8 cellular contexts compared by ENCODE assay signal in genomic region chr19:54390942-54391577, GRCh38. TPM values are rescaled to one million over a fixed set of nuclear protein-coding genes. Genes with fewer than 3 reads are reported as not detected.
DNase-seq lines count a peak whose midpoint lies in the region; ATAC-seq and TF ChIP-seq lines count a peak whose summit lies in the region.

No MANE protein-coding gene starts in this region.

- no peaks in the 10 kb centered on the region for H3K36me3 ChIP-seq in tibial nerve

- no peak for TF ChIP-seq EP300 in tibial nerve (IDR thresholded peaks at IDR 0.05)

- H3K4me1 Mint-ChIP-seq in nephron progenitor cell, result peaks cover 13% of the 10 kb centered on the region

- 23 to 31% methylated on average over 7 of the region's 7 CpGs for WGBS in tibial nerve, 2 donors

- TF ChIP-seq CTCF in AG09309 (IDR thresholded peaks at IDR 0.05; ENCODE audit: control insufficient read depth, insufficient read depth, low read depth, low read length, missing control alignments), result peak; percentile 70
- peak; percentile 72 for TF ChIP-seq CTCF in nephron progenitor cell (IDR thresholded peaks at IDR 0.05)
- peak; percentile 60 to 79 (median 69) for TF ChIP-seq CTCF in tibial nerve (IDR thresholded peaks at IDR 0.05)

- peaks cover 0 to 38% of the 10 kb centered on the region in 2 donors for H3K27me3 ChIP-seq in tibial nerve

- peaks cover 0 to 10% (median 4%) of the 10 kb centered on the region in 4 donors for H3K4me1 ChIP-seq in tibial nerve

- no peak for TF ChIP-seq POLR2A in erythroblast (IDR thresholded peaks at IDR 0.05; ENCODE audit: low read length)
- TF ChIP-seq POLR2A in tibial nerve (IDR thresholded peaks at IDR 0.05), result no peak

- ATAC-seq in HG02870 (IDR thresholded peaks at IDR 0.05; ENCODE audit: unreplicated experiment), result no peak

- H3K27ac Mint-ChIP-seq in nephron progenitor cell, result no peak overlapping the region

- no peak overlapping the region for H3K27ac ChIP-seq in tibial nerve

- DNase-seq in AG09309 (ENCODE audit: low read depth), result peak; percentile 25
- DNase-seq in GM19240 (ENCODE audit: insufficient read length, low spot score), result peak; percentile 52
- DNase-seq in NCI-H748 treated with DMSO at 0.1 percent for 48 hours (lab: John Stamatoyannopoulos, UW), result peak; percentile 15
- peak; percentile 71 for DNase-seq in activated CD8-positive, alpha-beta memory T cell treated with anti-CD3 and anti-CD28 coated beads, Interleukin-2, amount 50 U/mL, for 4 hours
- DNase-seq in erythroblast (lab: John Stamatoyannopoulos, UW), result peak; percentile 51 to 72
- DNase-seq in nephron progenitor cell, result peak; percentile 76
- no peak for DNase-seq in tibial nerve (ENCODE audit: low spot score in 2 of 2)

- H3K27me3 Mint-ChIP-seq in nephron progenitor cell (ENCODE audit: low read depth, poor library complexity), result peaks cover 50% of the 10 kb centered on the region

- peaks cover 12% of the 10 kb centered on the region for H3K9me3 Mint-ChIP-seq in nephron progenitor cell

- H3K4me3 Mint-ChIP-seq in nephron progenitor cell, result no peak overlapping the region

- H3K4me3 ChIP-seq in AG09309 (ENCODE audit: control insufficient read depth, low read depth, low read length), result no peak overlapping the region
- no peak overlapping the region for H3K4me3 ChIP-seq in tibial nerve

- H3K9me3 ChIP-seq in tibial nerve, result no peaks in the 10 kb centered on the region

- no peaks in the 10 kb centered on the region for H3K36me3 Mint-ChIP-seq in nephron progenitor cell (ENCODE audit: low read depth)

RNA-seq across cellular contexts. Expression of gene TTYH1, which starts 24.2 kb away (rescaled TPM):
- 10 to 100 TPM; 21.0 to 50.0 (median 34.9) TPM for total RNA-seq in tibial nerve

RNA-seq across cellular contexts. Expression of gene LAIR1, which starts 26.3 kb away (rescaled TPM):
- 10 to 100 TPM; 15.5 to 59.1 (median 31.1) TPM for total RNA-seq in tibial nerve

RNA-seq across cellular contexts. Expression of gene LILRA4, which starts 52.1 kb away (rescaled TPM):
- not detected for total RNA-seq in tibial nerve

RNA-seq across cellular contexts. Expression of gene LENG8, which starts 57.9 kb away (rescaled TPM):
- total RNA-seq in tibial nerve, result 100 to 1,000 TPM; 189 to 389 (median 285) TPM

Comparison
In these comparisons a context has a peak if more than half of its experiments do, and no peak if none do; other contexts are left out.
1. DNase-seq: peak in AG09309 (single experiment), GM19240 (single experiment), NCI-H748 treated with DMSO at 0.1 percent for 48 hours (single experiment), activated CD8-positive, alpha-beta memory T cell treated with anti-CD3 and anti-CD28 coated beads, Interleukin-2, amount 50 U/mL, for 4 hours (single experiment), erythroblast (2 of 2) and nephron progenitor cell (single experiment); none in tibial nerve (0 of 2).
2. Peak in every context shown above with its lines, with median percentiles within 50 percentile points of each other: CTCF ChIP-seq.